ENCODE assay signal across 15 cellular contexts in genomic region chr18:44149706-44150105, GRCh38.
DNase-seq lines count a peak whose midpoint lies in the region; ATAC-seq, FAIRE-seq and TF ChIP-seq lines count a peak whose summit lies in the region.
"Had no signal": no experiment of that assay in that cellular context is flagged by ENCODE, and none has a peak within 500 bp of the region (broad histone marks: within the 10 kb centered on the region; RNA-seq: fewer than 3 reads in every experiment).

No MANE protein-coding gene starts in this region.

- no peak overlapping the region for H3K4me3 Mint-ChIP-seq in CD4-positive, alpha-beta T cell
- H3K4me3 Mint-ChIP-seq: activated naive CD4-positive, alpha-beta T cell treated with anti-CD3 and anti-CD28 coated beads, Interleukin-2, amount 50 U/mL, for 24 hours; B cell had no signal

- H3K27me3 ChIP-seq in right atrium auricular region = no peaks in the 10 kb centered on the region
- no peaks in the 10 kb centered on the region for H3K27me3 ChIP-seq in CD4-positive, alpha-beta T cell (ENCODE audit: control insufficient read depth, insufficient read depth, low read length)
- H3K27me3 ChIP-seq: upper lobe of right lung had no signal

- H3K9me3 Mint-ChIP-seq in CD4-positive, alpha-beta T cell = peaks cover 1% of the 10 kb centered on the region

- no peaks in the 10 kb centered on the region for H3K4me1 ChIP-seq in right atrium auricular region
- H3K4me1 ChIP-seq: upper lobe of right lung had no signal

- TF ChIP-seq CTCF in right atrium auricular region (IDR thresholded peaks at IDR 0.05) (no peak), foreskin fibroblast (IDR thresholded peaks at IDR 0.05; ENCODE audit: low read depth, low read length) (no peak)
- TF ChIP-seq CTCF in CD4-positive, alpha-beta T cell (IDR thresholded peaks at IDR 0.05) = no peak

- no peak overlapping the region for H3K27ac ChIP-seq in right atrium auricular region
- no peak overlapping the region for H3K27ac ChIP-seq in CD4-positive, alpha-beta T cell (ENCODE audit: low read depth, low read length)
- H3K27ac ChIP-seq: skin epidermis, upper lobe of right lung had no signal

- CTCF ChIA-PET in CD4-positive, alpha-beta T cell (lab: Charles Lee) = no interaction called here

- H3K27me3 Mint-ChIP-seq in CD4-positive, alpha-beta T cell = no peaks in the 10 kb centered on the region
- H3K27me3 Mint-ChIP-seq: activated naive CD4-positive, alpha-beta T cell treated with anti-CD3 and anti-CD28 coated beads, Interleukin-2, amount 50 U/mL, for 24 hours had no signal

- H3K9me3 ChIP-seq in right atrium auricular region = no peaks in the 10 kb centered on the region
- H3K9me3 ChIP-seq in CD4-positive, alpha-beta T cell (ENCODE audit: control insufficient read depth, low read length) = no peaks in the 10 kb centered on the region
- H3K9me3 ChIP-seq: upper lobe of right lung had no signal

- DNase-seq in Right ventricle myocardium superior = no peak
- no peak for DNase-seq in right atrium auricular region (ENCODE audit: low spot score)
- DNase-seq in amniotic epithelial cell (ENCODE audit: low read depth) = peak; percentile 92
- peak; percentile 71 to 88 for DNase-seq in foreskin fibroblast
- DNase-seq in urothelium cell line (ENCODE audit: low spot score) = peak; percentile 32
- DNase-seq in NCI-H526 (lab: John Stamatoyannopoulos, UW) = no peak
- DNase-seq in CD4-positive, alpha-beta T cell = no peak
- DNase-seq: GF-D8, NCI-H2171 treated with DMSO at 0.1 percent for 48 hours, T-helper 9 cell, upper lobe of right lung had no signal

- intact Hi-C loops in Right ventricle myocardium superior (cut with DNase I) = no loop called here
- intact Hi-C loops in CD4-positive, alpha-beta T cell (cut with DNase I, micrococcal nuclease) = no loop called here

- POLR2A ChIA-PET in CD4-positive, alpha-beta T cell (lab: Charles Lee) = no interaction called here

- H3K36me3 ChIP-seq in right atrium auricular region = no peaks in the 10 kb centered on the region
- H3K36me3 ChIP-seq: upper lobe of right lung had no signal

- no peaks in the 10 kb centered on the region for H3K4me1 Mint-ChIP-seq in CD4-positive, alpha-beta T cell (ENCODE audit: low read depth)
- H3K4me1 Mint-ChIP-seq: activated naive CD4-positive, alpha-beta T cell treated with anti-CD3 and anti-CD28 coated beads, Interleukin-2, amount 50 U/mL, for 24 hours; B cell had no signal

- no peak overlapping the region for H3K27ac Mint-ChIP-seq in CD4-positive, alpha-beta T cell
- H3K27ac Mint-ChIP-seq: activated naive CD4-positive, alpha-beta T cell treated with anti-CD3 and anti-CD28 coated beads, Interleukin-2, amount 50 U/mL, for 24 hours; B cell had no signal

- peak; percentile 71 for ATAC-seq in Right ventricle myocardium superior (ENCODE audit: poor library complexity)
- no peak for ATAC-seq in CD4-positive, alpha-beta T cell (ENCODE audit: poor library complexity)
- ATAC-seq in HG03378 (IDR thresholded peaks at IDR 0.05; ENCODE audit: unreplicated experiment) = no peak
- ATAC-seq: upper lobe of right lung had no signal

- FAIRE-seq in urothelium cell line (lab: Jason Lieb, UNC) = no peak

- no peaks in the 10 kb centered on the region for H3K36me3 Mint-ChIP-seq in CD4-positive, alpha-beta T cell (ENCODE audit: low read depth)
- H3K36me3 Mint-ChIP-seq: activated naive CD4-positive, alpha-beta T cell treated with anti-CD3 and anti-CD28 coated beads, Interleukin-2, amount 50 U/mL, for 24 hours had no signal

- H3K4me3 ChIP-seq in right atrium auricular region (no peak overlapping the region), foreskin fibroblast (ENCODE audit: low read depth in 1 of 2, low read length in 2 of 2) (no peak overlapping the region)
- H3K4me3 ChIP-seq: skin epidermis, upper lobe of right lung had no signal

Comparison
In these comparisons a context has a peak if more than half of its experiments do, and no peak if none do; other contexts are left out.
1. DNase-seq: peak in amniotic epithelial cell (single experiment), foreskin fibroblast (2 of 2) and urothelium cell line (single experiment); none in Right ventricle myocardium superior (single experiment), right atrium auricular region (single experiment), NCI-H526 (0 of 2) and CD4-positive, alpha-beta T cell (0 of 10).